Comparison of ENCODE assay signal across 22 cellular contexts in the genomic region with DNA sequence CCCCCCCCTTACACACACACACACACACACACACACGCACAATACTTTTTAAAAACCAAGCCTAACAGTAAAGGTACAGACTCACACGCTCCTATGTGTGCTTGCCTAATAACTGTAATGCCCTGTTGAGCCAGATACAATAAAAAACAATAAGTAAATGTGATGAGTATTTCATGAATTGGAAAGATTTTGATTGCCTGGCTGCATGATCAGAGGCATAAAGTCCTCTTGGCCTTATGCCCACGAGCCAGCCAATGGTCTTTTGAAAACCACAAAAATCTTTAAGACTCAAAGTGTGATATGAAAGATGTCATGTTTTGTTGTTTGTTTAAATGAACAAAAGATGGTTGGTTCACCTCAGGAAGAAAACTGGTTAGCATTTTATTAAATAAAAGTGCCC.
DNase-seq lines count a peak whose midpoint lies in the region; ATAC-seq and TF ChIP-seq lines count a peak whose summit lies in the region.
"Had no signal": no experiment of that assay in that cellular context is flagged by ENCODE, and none has a peak within 500 bp of the region (broad histone marks: within the 10 kb centered on the region; RNA-seq: fewer than 3 reads in every experiment).

No MANE protein-coding gene starts in this region.

- no peaks in the 10 kb centered on the region for H3K9me3 ChIP-seq in PC-3 (ENCODE audit: low read length)
- H3K9me3 ChIP-seq in MM.1S (replicated peaks; ENCODE audit: insufficient read depth, low read length), result no peaks in the 10 kb centered on the region
- H3K9me3 ChIP-seq: Caco-2, SJSA1 had no signal

- H3K36me3 ChIP-seq in PC-3 (ENCODE audit: low read depth, low read length), result no peaks in the 10 kb centered on the region
- no peaks in the 10 kb centered on the region for H3K36me3 ChIP-seq in MM.1S (replicated peaks; ENCODE audit: insufficient read depth, low read length)
- H3K36me3 ChIP-seq: SJSA1 had no signal

- CTCF ChIA-PET in PC-3 (lab: Charles Lee), result no interaction called here

- H3K9me2 ChIP-seq in PC-3 (replicated peaks; ENCODE audit: low read length) (no peaks in the 10 kb centered on the region), MM.1S (replicated peaks; ENCODE audit: insufficient read depth, low read length) (no peaks in the 10 kb centered on the region)

- POLR2A ChIA-PET in PC-3 (lab: Charles Lee; ENCODE audit: unreplicated experiment), result no interaction called here

- H3F3A ChIP-seq in PC-3 (ENCODE audit: low read length, unreplicated experiment) (no peaks in the 10 kb centered on the region), MM.1S (ENCODE audit: insufficient read depth, low read length) (no peaks in the 10 kb centered on the region)

- H4K20me1 ChIP-seq in PC-3 (ENCODE audit: low read length) (no peaks in the 10 kb centered on the region), MM.1S (ENCODE audit: insufficient read depth, low read length) (no peaks in the 10 kb centered on the region)

- no peaks in the 10 kb centered on the region for H3K79me2 ChIP-seq in PC-3 (ENCODE audit: low read length)
- H3K79me2 ChIP-seq in MM.1S (ENCODE audit: low read length), result no peaks in the 10 kb centered on the region

- H3K27ac ChIP-seq in PC-3 (ENCODE audit: low read length) (no peak overlapping the region), MM.1S (ENCODE audit: low read length) (no peak overlapping the region)
- H3K27ac ChIP-seq: C4-2B, SJSA1 had no signal

- intact Hi-C loops in PC-3 (cut with micrococcal nuclease), result loop anchor here (5.0 kb wide), 3 partner anchors 215 to 430 kb away; no protein-coding TSS in a partner anchor

- no peak overlapping the region for H2AFZ ChIP-seq in PC-3 (ENCODE audit: low read length)
- no peak overlapping the region for H2AFZ ChIP-seq in MM.1S (ENCODE audit: low read length)

- no peak for ATAC-seq in PC-3
- ATAC-seq in GM18861 (IDR thresholded peaks at IDR 0.05; ENCODE audit: unreplicated experiment), result no peak
- no peak for ATAC-seq in HG03045 (IDR thresholded peaks at IDR 0.05; ENCODE audit: unreplicated experiment)
- ATAC-seq: CD8-positive, alpha-beta T cell; K562; T-cell had no signal

- H3K9ac ChIP-seq in PC-3 (ENCODE audit: low read length), result no peak overlapping the region
- H3K9ac ChIP-seq in MM.1S (ENCODE audit: low read length), result no peak overlapping the region

- H3K4me3 ChIP-seq in PC-3 (ENCODE audit: low read length) (no peak overlapping the region), foreskin fibroblast (ENCODE audit: low read depth in 1 of 2, low read length in 2 of 2) (no peak overlapping the region), MM.1S (ENCODE audit: low read length) (no peak overlapping the region)
- H3K4me3 ChIP-seq: K562, SJSA1 had no signal

- H3K4me2 ChIP-seq in PC-3 (ENCODE audit: low read length) (no peak overlapping the region), MM.1S (ENCODE audit: low read depth, low read length) (no peak overlapping the region)

- H3K27me3 ChIP-seq in PC-3 (ENCODE audit: low read length) (no peaks in the 10 kb centered on the region), MM.1S (replicated peaks; ENCODE audit: insufficient read depth, low read length) (no peaks in the 10 kb centered on the region)
- H3K27me3 ChIP-seq: SJSA1 had no signal

- H3K4me1 ChIP-seq in PC-3 (ENCODE audit: insufficient read depth, low read length) (peaks cover 7% of the 10 kb centered on the region), MM.1S (ENCODE audit: low read length) (no peaks in the 10 kb centered on the region)
- H3K4me1 ChIP-seq: Caco-2, SJSA1 had no signal

- no TSS peak for BruUV-seq in PC-3 (replicated peaks; lab: Mats Ljungman, UMichigan)

- TF ChIP-seq CTCF in PC-3 (conservative IDR thresholded peaks at IDR 0.05; ENCODE audit: low read depth, low read length), result no peak
- TF ChIP-seq CTCF in foreskin fibroblast (IDR thresholded peaks at IDR 0.05; ENCODE audit: low read depth, low read length), result no peak
- TF ChIP-seq CTCF in MM.1S (IDR thresholded peaks at IDR 0.05; ENCODE audit: low read length), result no peak

- peak; percentile 7 for DNase-seq in AG08395 (ENCODE audit: low spot score)
- DNase-seq in EH (ENCODE audit: low read depth), result peak; percentile 25
- DNase-seq in PC-3, result peak; percentile 4
- DNase-seq in foreskin fibroblast, result peak; percentile 16 to 67
- no peak for DNase-seq in MM.1S
- DNase-seq: Caco-2; CD8-positive, alpha-beta T cell; HCEC 1CT; NCI-H1105 treated with DMSO at 0.1 percent for 48 hours; NCI-H146; NCI-H1930; NCI-H2107; NCI-H524 treated with DMSO at 0.1 percent for 48 hours; NCI-H774; Right ventricle myocardium superior; RPMI8226; T-cell had no signal
